ENCODE assay signal across 2 cellular contexts in the genomic region with DNA sequence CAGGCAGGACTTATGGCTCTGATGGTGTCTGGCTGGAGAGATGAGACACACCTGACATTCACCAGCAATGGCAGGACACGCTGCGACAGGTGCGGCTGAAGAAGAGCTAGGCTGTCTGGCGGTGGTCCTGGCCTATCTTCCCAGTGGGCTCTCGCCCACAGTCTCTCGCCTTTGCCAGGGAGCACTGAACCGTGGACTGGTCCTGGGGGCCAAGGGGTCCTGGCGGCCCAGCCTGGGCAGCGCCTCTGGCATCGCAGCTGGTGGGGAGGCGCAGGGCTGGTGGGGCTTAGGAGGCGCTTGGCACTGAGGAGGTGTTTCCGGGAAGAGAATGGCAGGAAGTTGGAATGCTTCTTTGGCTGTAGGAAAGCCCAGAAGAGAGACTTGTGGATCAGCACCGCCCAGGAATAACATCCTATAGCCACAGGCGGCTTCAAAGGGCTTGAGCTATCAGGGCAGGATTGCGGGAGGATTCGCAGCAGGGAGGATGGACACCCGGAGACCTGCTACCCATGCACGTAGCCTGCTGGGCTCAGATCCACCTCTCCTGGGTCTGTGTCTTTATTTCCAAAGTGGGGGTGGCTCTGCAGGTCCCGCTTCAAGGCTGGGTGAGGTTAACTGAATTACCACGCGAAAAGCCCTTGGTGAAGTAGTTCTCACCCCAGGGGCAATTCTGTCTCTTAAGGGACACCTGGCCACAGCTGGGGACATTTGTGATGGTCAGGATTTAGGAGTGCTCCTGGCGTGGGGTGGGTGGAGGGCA.
TF ChIP-seq lines count a peak whose summit lies in the region.

No MANE protein-coding gene starts in this region.

TF ChIP-seq in HEK293, 187 proteins besides CTCF, POLR2A, EP300 and RAD21:
- peak; percentile 88 for TF ChIP-seq SCRT2 (tag by site-specific recombination; IDR thresholded peaks at IDR 0.05)
- TF ChIP-seq SETDB1 (IDR thresholded peaks at IDR 0.05; ENCODE audit: insufficient read length, low read length), result no peak
- TF ChIP-seq SP7 (tag by site-specific recombination; IDR thresholded peaks at IDR 0.05), result no peak
- TF ChIP-seq, protein P1, sequence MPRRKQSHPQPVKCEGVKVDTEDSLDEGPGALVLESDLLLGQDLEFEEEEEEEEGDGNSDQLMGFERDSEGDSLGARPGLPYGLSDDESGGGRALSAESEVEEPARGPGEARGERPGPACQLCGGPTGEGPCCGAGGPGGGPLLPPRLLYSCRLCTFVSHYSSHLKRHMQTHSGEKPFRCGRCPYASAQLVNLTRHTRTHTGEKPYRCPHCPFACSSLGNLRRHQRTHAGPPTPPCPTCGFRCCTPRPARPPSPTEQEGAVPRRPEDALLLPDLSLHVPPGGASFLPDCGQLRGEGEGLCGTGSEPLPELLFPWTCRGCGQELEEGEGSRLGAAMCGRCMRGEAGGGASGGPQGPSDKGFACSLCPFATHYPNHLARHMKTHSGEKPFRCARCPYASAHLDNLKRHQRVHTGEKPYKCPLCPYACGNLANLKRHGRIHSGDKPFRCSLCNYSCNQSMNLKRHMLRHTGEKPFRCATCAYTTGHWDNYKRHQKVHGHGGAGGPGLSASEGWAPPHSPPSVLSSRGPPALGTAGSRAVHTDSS (tag by site-specific recombination; IDR thresholded peaks at IDR 0.05), result no peak
- no peak for TF ChIP-seq ZNF555 (tag by site-specific recombination; conservative IDR thresholded peaks at IDR 0.05)
- TF ChIP-seq ZNF24 (tag by site-specific recombination; IDR thresholded peaks at IDR 0.05), result no peak
- no peak for TF ChIP-seq ZNF561 (tag by site-specific recombination; IDR thresholded peaks at IDR 0.05; ENCODE audit: borderline replicate concordance)
- peak; percentile 88 for TF ChIP-seq ZIC2 (tag by site-specific recombination; IDR thresholded peaks at IDR 0.05)
- TF ChIP-seq GLI4 (tag by site-specific recombination; IDR thresholded peaks at IDR 0.05), result no peak

TF ChIP-seq in H1, 55 proteins besides CTCF, POLR2A, EP300 and RAD21:
- TF ChIP-seq HDAC2 (IDR thresholded peaks at IDR 0.05; ENCODE audit: borderline replicate concordance in 1 of 2, low read depth in 2 of 2, low read length in 2 of 2) (no peak), JUND (IDR thresholded peaks at IDR 0.05; ENCODE audit: low read length) (no peak), HDAC6 (IDR thresholded peaks at IDR 0.05; ENCODE audit: low read depth, low read length) (no peak), BACH1 (IDR thresholded peaks at IDR 0.05; ENCODE audit: low read length) (no peak), POU5F1 (IDR thresholded peaks at IDR 0.05; ENCODE audit: low read depth, low read length) (no peak), RBBP5 (IDR thresholded peaks at IDR 0.05; ENCODE audit: borderline replicate concordance, low read depth, low read length) (no peak), RNF2 (IDR thresholded peaks at IDR 0.05; ENCODE audit: borderline replicate concordance, low read depth, low read length, missing control alignments, poor library complexity, severe bottlenecking) (no peak), KDM4A (IDR thresholded peaks at IDR 0.05; ENCODE audit: low read depth, low read length, severe bottlenecking) (no peak), JUN (IDR thresholded peaks at IDR 0.05; ENCODE audit: low read depth, low read length) (no peak), NANOG (IDR thresholded peaks at IDR 0.05; ENCODE audit: insufficient read depth, low read depth, low read length, poor library complexity, severe bottlenecking) (no peak), ZNF274 (IDR thresholded peaks at IDR 0.05; ENCODE audit: borderline replicate concordance, extremely low read depth, low read length) (no peak), YY1 (IDR thresholded peaks at IDR 0.05; ENCODE audit: low read depth, low read length) (no peak), CBX8 (IDR thresholded peaks at IDR 0.05; ENCODE audit: borderline replicate concordance, low read depth, low read length) (no peak)
- TF ChIP-seq, protein P2, sequence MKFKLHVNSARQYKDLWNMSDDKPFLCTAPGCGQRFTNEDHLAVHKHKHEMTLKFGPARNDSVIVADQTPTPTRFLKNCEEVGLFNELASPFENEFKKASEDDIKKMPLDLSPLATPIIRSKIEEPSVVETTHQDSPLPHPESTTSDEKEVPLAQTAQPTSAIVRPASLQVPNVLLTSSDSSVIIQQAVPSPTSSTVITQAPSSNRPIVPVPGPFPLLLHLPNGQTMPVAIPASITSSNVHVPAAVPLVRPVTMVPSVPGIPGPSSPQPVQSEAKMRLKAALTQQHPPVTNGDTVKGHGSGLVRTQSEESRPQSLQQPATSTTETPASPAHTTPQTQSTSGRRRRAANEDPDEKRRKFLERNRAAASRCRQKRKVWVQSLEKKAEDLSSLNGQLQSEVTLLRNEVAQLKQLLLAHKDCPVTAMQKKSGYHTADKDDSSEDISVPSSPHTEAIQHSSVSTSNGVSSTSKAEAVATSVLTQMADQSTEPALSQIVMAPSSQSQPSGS (IDR thresholded peaks at IDR 0.05; ENCODE audit: low read length), result no peak
- TF ChIP-seq, protein P3, sequence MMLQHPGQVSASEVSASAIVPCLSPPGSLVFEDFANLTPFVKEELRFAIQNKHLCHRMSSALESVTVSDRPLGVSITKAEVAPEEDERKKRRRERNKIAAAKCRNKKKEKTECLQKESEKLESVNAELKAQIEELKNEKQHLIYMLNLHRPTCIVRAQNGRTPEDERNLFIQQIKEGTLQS (IDR thresholded peaks at IDR 0.05; ENCODE audit: insufficient read depth, low read depth, low read length), result no peak
- TF ChIP-seq, protein P4, sequence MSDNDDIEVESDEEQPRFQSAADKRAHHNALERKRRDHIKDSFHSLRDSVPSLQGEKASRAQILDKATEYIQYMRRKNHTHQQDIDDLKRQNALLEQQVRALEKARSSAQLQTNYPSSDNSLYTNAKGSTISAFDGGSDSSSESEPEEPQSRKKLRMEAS (IDR thresholded peaks at IDR 0.05), result no peak
